ENCODE assay signal across 8 cellular contexts in the genomic region with DNA sequence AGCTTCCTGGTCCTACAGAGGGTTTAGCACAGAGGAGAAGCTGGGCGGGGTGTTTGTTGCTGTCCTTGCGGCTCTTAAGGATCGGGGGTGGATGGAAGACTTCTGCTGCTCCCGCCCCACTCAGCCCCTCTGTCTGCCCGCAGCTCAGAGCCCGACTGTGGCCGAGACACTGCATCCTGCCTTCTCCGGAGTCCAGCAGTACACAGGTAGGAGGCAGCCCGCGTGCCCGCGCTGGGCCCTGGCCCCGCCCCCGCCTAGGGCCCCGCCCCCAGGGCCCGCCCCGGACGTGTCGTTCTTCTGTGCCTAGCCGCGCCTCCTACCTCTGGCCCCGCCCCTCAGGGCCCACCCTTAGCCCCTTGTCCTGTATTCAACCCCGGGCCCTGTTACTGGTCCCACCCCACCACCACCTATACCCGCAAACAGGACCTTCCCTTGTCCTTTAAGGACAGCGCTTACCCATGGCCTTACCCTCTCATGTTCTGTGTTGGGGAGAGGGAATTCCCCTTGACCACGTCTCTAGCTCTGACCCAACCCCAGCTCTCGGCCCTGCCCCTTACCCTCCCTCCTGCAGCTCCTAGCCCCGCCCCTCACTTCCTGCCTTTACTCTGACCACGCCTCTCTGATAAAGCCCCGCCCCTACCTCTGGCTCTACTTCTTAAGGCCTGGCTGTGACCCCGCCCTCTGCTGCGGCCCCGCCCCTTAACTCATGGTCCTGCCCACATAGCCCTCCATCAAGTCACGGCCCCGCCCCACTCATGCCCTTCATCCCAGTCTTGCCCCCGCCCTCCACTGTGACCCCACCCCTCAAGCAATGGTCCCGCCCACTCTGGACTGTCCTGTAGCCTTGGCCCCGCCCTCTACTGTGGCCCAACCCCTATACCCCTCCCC.
DNase-seq lines count a peak whose midpoint lies in the region; ATAC-seq and TF ChIP-seq lines count a peak whose summit lies in the region.

No MANE protein-coding gene starts in this region.

- H3K36me3 Mint-ChIP-seq in activated CD4-positive, alpha-beta memory T cell treated with anti-CD3 and anti-CD28 coated beads, Interleukin-2, amount 10 ng/mL, durations not matched to agents 7 days and 5 days (ENCODE audit: low read depth), result no peaks in the 10 kb centered on the region

- H3K27me3 ChIP-seq in GM06990 (replicated peaks; ENCODE audit: control insufficient read depth, insufficient read depth, low read length) (no peaks in the 10 kb centered on the region; the same call in 1 of the 2 replicates), mucosa of rectum (ENCODE audit: control insufficient read depth in 2 of 2, insufficient read depth in 2 of 2, low read length in 2 of 2) (peaks cover 0 to 4% of the 10 kb centered on the region in 2 donors), suprapubic skin (peaks cover 51% of the 10 kb centered on the region)

- no peak for TF ChIP-seq POLR2A in suprapubic skin (IDR thresholded peaks at IDR 0.05)

- peak overlapping the region; percentile 57 to 60 for H3K9ac ChIP-seq in mucosa of rectum (ENCODE audit: low read depth in 1 of 2, low read length in 2 of 2)

- H3K4me1 Mint-ChIP-seq in activated CD4-positive, alpha-beta memory T cell treated with anti-CD3 and anti-CD28 coated beads, Interleukin-2, amount 10 ng/mL, durations not matched to agents 7 days and 5 days, result peaks cover 7% of the 10 kb centered on the region

- no peak overlapping the region for H3K4me3 Mint-ChIP-seq in activated CD4-positive, alpha-beta memory T cell treated with anti-CD3 and anti-CD28 coated beads, Interleukin-2, amount 10 ng/mL, durations not matched to agents 7 days and 5 days

- H3K9me3 Mint-ChIP-seq in activated CD4-positive, alpha-beta memory T cell treated with anti-CD3 and anti-CD28 coated beads, Interleukin-2, amount 10 ng/mL, durations not matched to agents 7 days and 5 days, result peaks cover 4% of the 10 kb centered on the region

- TF ChIP-seq EP300 in suprapubic skin (IDR thresholded peaks at IDR 0.05), result no peak

- H3K4me3 ChIP-seq in GM06990 (replicated peaks; ENCODE audit: low read depth, low read length) (no peak overlapping the region), mucosa of rectum (ENCODE audit: low read length in 2 of 2) (peak overlapping the region; percentile 61 to 62), suprapubic skin (peak overlapping the region; percentile 35)

- POLR2A ChIA-PET in activated CD4-positive, alpha-beta memory T cell treated with anti-CD3 and anti-CD28 coated beads, Interleukin-2, amount 10 ng/mL, durations not matched to agents 7 days and 5 days (lab: Charles Lee), result interaction anchor here (1.5 kb wide), 1 partner anchor 9 kb away, joined by 5 read pairs; no protein-coding TSS in a partner anchor

- TF ChIP-seq CTCF in GM06990 (IDR thresholded peaks at IDR 0.05; ENCODE audit: insufficient read depth, low read length, poor library complexity, severe bottlenecking) (no peak), suprapubic skin (IDR thresholded peaks at IDR 0.05) (no peak)

- 5% methylated on average over 27 of the region's 38 CpGs for WGBS in suprapubic skin

- H3K27me3 Mint-ChIP-seq in activated CD4-positive, alpha-beta memory T cell treated with anti-CD3 and anti-CD28 coated beads, Interleukin-2, amount 10 ng/mL, durations not matched to agents 7 days and 5 days, result peaks cover 6% of the 10 kb centered on the region

- CTCF ChIA-PET in activated CD4-positive, alpha-beta memory T cell treated with anti-CD3 and anti-CD28 coated beads, Interleukin-2, amount 10 ng/mL, durations not matched to agents 7 days and 5 days (lab: Charles Lee), result interaction anchor here (2.2 kb wide), 1 partner anchor 9 kb away, joined by 13 read pairs; no protein-coding TSS in a partner anchor

- H3K36me3 ChIP-seq in GM06990 (ENCODE audit: control insufficient read depth, insufficient read depth, low read length) (no peaks in the 10 kb centered on the region), mucosa of rectum (ENCODE audit: control insufficient read depth in 2 of 2, insufficient read depth in 2 of 2, low read length in 2 of 2) (no peaks in the 10 kb centered on the region), suprapubic skin (no peaks in the 10 kb centered on the region)

- DNase-seq in GM06990 (ENCODE audit: extremely low read depth, insufficient read length) (peak; percentile 77), NCI-H345 (lab: John Stamatoyannopoulos, UW) (peak; percentile 86), suprapubic skin (ENCODE audit: low spot score in 2 of 2) (peak; percentile 85 to 91), middle frontal gyrus (ENCODE audit: extremely low spot score, low spot score) (no peak)
- DNase-seq in activated CD4-positive, alpha-beta memory T cell treated with anti-CD3 and anti-CD28 coated beads, Interleukin-2, amount 10 ng/mL, durations not matched to agents 7 days and 5 days, result peak; percentile 69
- DNase-seq in effector CD8-positive, alpha-beta T cell (lab: John Stamatoyannopoulos, UW), result peak; percentile 70

- no peaks in the 10 kb centered on the region for H3K9me3 ChIP-seq in mucosa of rectum (ENCODE audit: control insufficient read depth in 2 of 2, low read length in 2 of 2)
- H3K9me3 ChIP-seq in suprapubic skin, result no peaks in the 10 kb centered on the region

- no peak for ATAC-seq in HG02973 (IDR thresholded peaks at IDR 0.05; ENCODE audit: unreplicated experiment)

- no peak overlapping the region for H3K27ac Mint-ChIP-seq in activated CD4-positive, alpha-beta memory T cell treated with anti-CD3 and anti-CD28 coated beads, Interleukin-2, amount 10 ng/mL, durations not matched to agents 7 days and 5 days

- H3K4me1 ChIP-seq in mucosa of rectum (ENCODE audit: control insufficient read depth in 2 of 2, insufficient read depth in 2 of 2, low read length in 2 of 2) (peaks cover 4 to 7% of the 10 kb centered on the region in 2 donors), suprapubic skin (peaks cover 17% of the 10 kb centered on the region)

- H3K27ac ChIP-seq in mucosa of rectum (ENCODE audit: low read depth in 2 of 2, low read length in 2 of 2) (peak overlapping the region; percentile 49 to 76), suprapubic skin (peak overlapping the region; percentile 55)
